Comparison of ENCODE assay signal across 10 cellular contexts in the genomic region with DNA sequence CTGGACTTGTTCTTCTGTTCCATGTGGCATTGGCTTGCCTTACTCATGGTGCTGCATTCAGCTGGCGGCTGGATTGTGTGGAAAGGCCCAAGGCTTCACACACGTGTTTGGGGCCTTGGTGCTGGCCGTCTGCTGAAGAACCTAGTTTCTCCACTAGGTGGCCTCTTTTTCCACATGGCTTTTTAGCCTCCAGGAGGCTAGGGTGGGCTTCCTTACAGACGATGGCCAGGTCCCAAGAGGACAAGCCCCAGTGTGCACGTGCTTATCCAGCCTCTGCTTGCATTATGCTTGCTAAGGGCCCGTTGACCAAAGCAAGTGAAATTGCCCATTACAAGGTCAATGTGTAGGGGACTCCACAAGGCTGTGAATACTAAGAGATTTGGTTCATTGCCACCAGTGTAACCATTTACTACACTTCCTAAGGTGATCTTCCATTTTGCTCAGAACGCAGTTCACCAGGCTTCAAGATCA. TPM values are rescaled to one million over a fixed set of nuclear protein-coding genes. Genes with fewer than 3 reads are reported as not detected.
A peak's percentile ranks its signal among the peaks of the same experiment; 100 is the strongest.
DNase-seq lines count a peak whose midpoint lies in the region; ATAC-seq and TF ChIP-seq lines count a peak whose summit lies in the region.
"Had no signal": no experiment of that assay in that cellular context is flagged by ENCODE, and none has a peak within 500 bp of the region (broad histone marks: within the 10 kb centered on the region; RNA-seq: fewer than 3 reads in every experiment).

No MANE protein-coding gene starts in this region.

- H3K4me1 ChIP-seq in adipocyte (ENCODE audit: control insufficient read depth, insufficient read depth, low read length) = peaks cover 8% of the 10 kb centered on the region

- TF ChIP-seq CTCF in HL-60 (IDR thresholded peaks at IDR 0.05; ENCODE audit: insufficient read depth, low read length) = peak; percentile 38

- peak; percentile 34 for DNase-seq in COLO668 (lab: John Stamatoyannopoulos, UW; ENCODE audit: unreplicated experiment)
- no peak for DNase-seq in HL-60 (ENCODE audit: low read depth in 1 of 2, low spot score in 1 of 2)
- DNase-seq in adipocyte (ENCODE audit: low read depth) = peak; percentile 31
- no peak for DNase-seq in left lobe of liver (ENCODE audit: low spot score)
- no peak for DNase-seq in globus pallidus (ENCODE audit: low spot score)
- DNase-seq in ureter (ENCODE audit: low spot score) = no peak
- no peak for DNase-seq in left colon
- DNase-seq: stimulated activated naive B cell treated with anti-CD40 and anti-IgM and Interleukin-4, amounts not matched to agents 10 μg/mL and 1 μg/mL and 100 μg/mL, for 72 hours had no signal

- H3K27me3 ChIP-seq in HL-60 (ENCODE audit: insufficient read depth, poor library complexity, severe bottlenecking) (no peaks in the 10 kb centered on the region), adipocyte (replicated peaks; ENCODE audit: control insufficient read depth, insufficient read depth, low read length) (no peaks in the 10 kb centered on the region)

- H3K4me3 ChIP-seq in HL-60 (replicated peaks; ENCODE audit: insufficient read depth, low read length) (no peak overlapping the region), adipocyte (ENCODE audit: low read length) (no peak overlapping the region)

- H3K9me3 ChIP-seq in adipocyte (ENCODE audit: control insufficient read depth, low read length) = no peaks in the 10 kb centered on the region

- intact Hi-C loops in left colon (cut with DNase I, micrococcal nuclease) = no loop called here

- H3K9ac ChIP-seq in adipocyte (ENCODE audit: low read length) = no peak overlapping the region

- no peak overlapping the region for H3K27ac ChIP-seq in HL-60 (replicated peaks)
- H3K27ac ChIP-seq: epithelial cell of prostate had no signal

- no peaks in the 10 kb centered on the region for H3K36me3 ChIP-seq in adipocyte (ENCODE audit: control insufficient read depth, insufficient read depth, low read length, severe bottlenecking)

- ATAC-seq in left lobe of liver (peak; percentile 45), HG03045 (IDR thresholded peaks at IDR 0.05; ENCODE audit: unreplicated experiment) (no peak), left colon (no peak)

RNA-seq across cellular contexts. Expression of gene FOXO6, which starts 47.5 kb away (rescaled TPM):
- total RNA-seq in left lobe of liver (0.38 TPM), ureter (8.6 TPM), left colon (under 1 TPM; 0.52 to 0.75 TPM)

Comparison
In these comparisons a context has a peak if more than half of its experiments do, and no peak if none do; other contexts are left out.
1. DNase-seq: peak in COLO668 (single experiment) and adipocyte (single experiment); none in HL-60 (0 of 2), left lobe of liver (single experiment), globus pallidus (single experiment), ureter (single experiment) and left colon (0 of 2).